ENCODE assay signal across 35 cellular contexts in genomic region chr2:23838970-23839369, GRCh38.
"Had no signal": no experiment of that assay in that cellular context is flagged by ENCODE, and none has a peak within 500 bp of the region (broad histone marks: within the 10 kb centered on the region; RNA-seq: fewer than 3 reads in every experiment).

No MANE protein-coding gene starts in this region.

- H3K27me3 Mint-ChIP-seq: activated B cell treated with CpG ODN at 0.5 μM for 24 hours; activated CD4-positive, alpha-beta memory T cell treated with anti-CD3 and anti-CD28 coated beads for 36 hours; activated CD4-positive, alpha-beta T cell treated with anti-CD3 and anti-CD28 coated beads, Interleukin-2, amount 10 ng/mL, durations not matched to agents 24 days and 14 days; activated CD8-positive, alpha-beta T cell treated with anti-CD3 and anti-CD28 coated beads for 36 hours; activated naive CD4-positive, alpha-beta T cell treated with anti-CD3 and anti-CD28 coated beads, Interleukin-2, amount 10 ng/mL, durations not matched to agents 7 days and 5 days; activated naive CD4-positive, alpha-beta T cell treated with anti-CD3 and anti-CD28 coated beads, Interleukin-2, amount 50 U/mL, for 24 hours; activated naive CD8-positive, alpha-beta T cell treated with anti-CD3 and anti-CD28 coated beads for 36 hours had no signal

- H3K9me3 ChIP-seq: adrenal gland, body of pancreas, breast epithelium had no signal

- FAIRE-seq: astrocyte, colon had no signal

- H3K4me1 ChIP-seq: adrenal gland, body of pancreas, breast epithelium had no signal

- H3K36me3 ChIP-seq: adrenal gland, brain microvascular endothelial cell, breast epithelium had no signal

- H3K27me3 ChIP-seq: adrenal gland, body of pancreas, brain microvascular endothelial cell, breast epithelium had no signal

- H3K4me1 Mint-ChIP-seq: activated B cell treated with CpG ODN at 0.5 μM for 24 hours; activated CD4-positive, alpha-beta T cell treated with anti-CD3 and anti-CD28 coated beads, Interleukin-2, amount 10 ng/mL, durations not matched to agents 24 days and 14 days; activated naive CD4-positive, alpha-beta T cell treated with anti-CD3 and anti-CD28 coated beads, Interleukin-2, amount 10 ng/mL, durations not matched to agents 7 days and 5 days had no signal

- H3K27ac Mint-ChIP-seq: activated B cell treated with CpG ODN at 0.5 μM for 24 hours; activated CD4-positive, alpha-beta memory T cell treated with anti-CD3 and anti-CD28 coated beads for 36 hours; activated CD4-positive, alpha-beta T cell treated with anti-CD3 and anti-CD28 coated beads, Interleukin-2, amount 10 ng/mL, durations not matched to agents 24 days and 14 days; activated CD8-positive, alpha-beta T cell treated with anti-CD3 and anti-CD28 coated beads for 36 hours; activated naive CD4-positive, alpha-beta T cell treated with anti-CD3 and anti-CD28 coated beads, Interleukin-2, amount 10 ng/mL, durations not matched to agents 7 days and 5 days; activated naive CD4-positive, alpha-beta T cell treated with anti-CD3 and anti-CD28 coated beads, Interleukin-2, amount 50 U/mL, for 24 hours; activated naive CD8-positive, alpha-beta T cell treated with anti-CD3 and anti-CD28 coated beads for 36 hours; activated T-cell treated with anti-CD3 and anti-CD28 coated beads, Interleukin-2, amount 50 U/mL, for 72 hours; activated T-helper 1 cell treated with anti-CD3 and anti-CD28 coated beads, Interleukin-12 subunit alpha, Interleukin-12 subunit beta, Interleukin-2, Interleukin-4 antibody, amounts not matched to agents 30 ng/mL and 10 ng/mL and 1 ng/mL, durations not matched to agents 14 hours and 24 hours and 36 hours; activated T-helper 2 cell treated with anti-CD3 and anti-CD28 coated beads, Interferon-gamma antibody, Interleukin-2, Interleukin-4, amounts not matched to agents 10 μg/mL and 5 μg/mL and 100 μg/mL, durations not matched to agents 14 hours and 24 hours and 36 hours; T-helper 1 cell treated with Interleukin-12 subunit alpha and Interleukin-12 subunit beta and Interleukin-4 antibody, amounts not matched to agents 30 μg/mL and 1 μg/mL, for 36 hours; T-helper 2 cell treated with Interferon-gamma antibody and Interleukin-4, amounts not matched to agents 5 μg/mL and 100 μg/mL, for 36 hours had no signal

- H3K9me3 Mint-ChIP-seq: activated CD4-positive, alpha-beta T cell treated with anti-CD3 and anti-CD28 coated beads, Interleukin-2, amount 10 ng/mL, durations not matched to agents 24 days and 14 days; activated CD8-positive, alpha-beta T cell treated with anti-CD3 and anti-CD28 coated beads for 36 hours; activated T-cell treated with anti-CD3 and anti-CD28 coated beads, Interleukin-2, amount 50 U/mL, for 72 hours; activated T-helper 1 cell treated with anti-CD3 and anti-CD28 coated beads, Interleukin-12 subunit alpha, Interleukin-12 subunit beta, Interleukin-2, Interleukin-4 antibody, amounts not matched to agents 30 ng/mL and 10 ng/mL and 1 ng/mL, durations not matched to agents 14 hours and 24 hours and 36 hours; activated T-helper 2 cell treated with anti-CD3 and anti-CD28 coated beads, Interferon-gamma antibody, Interleukin-2, Interleukin-4, amounts not matched to agents 10 μg/mL and 5 μg/mL and 100 μg/mL, durations not matched to agents 14 hours and 24 hours and 36 hours; T-helper 1 cell treated with Interleukin-12 subunit alpha and Interleukin-12 subunit beta and Interleukin-4 antibody, amounts not matched to agents 30 μg/mL and 1 μg/mL, for 36 hours had no signal

- ATAC-seq: activated CD8-positive, alpha-beta T cell treated with anti-CD3 and anti-CD28 coated beads for 36 hours; activated T-cell treated with anti-CD3 and anti-CD28 coated beads, Interleukin-2, amount 50 U/mL, for 4 hours; activated T-cell treated with anti-CD3 and anti-CD28 coated beads, Interleukin-2, amount 50 U/mL, for 72 hours; body of pancreas had no signal

- H3K27ac ChIP-seq: adrenal gland, body of pancreas, brain microvascular endothelial cell, breast epithelium, VCaP had no signal

- H3K4me3 ChIP-seq: adrenal gland, body of pancreas, breast epithelium had no signal

- DNase-seq: activated B cell treated with CpG ODN at 0.5 μM for 24 hours; activated CD4-positive, alpha-beta memory T cell treated with anti-CD3 and anti-CD28 coated beads for 36 hours; activated CD4-positive, alpha-beta T cell treated with anti-CD3 and anti-CD28 coated beads for 4 hours; activated CD4-positive, alpha-beta T cell treated with anti-CD3 and anti-CD28 coated beads, Interleukin-2, amount 10 ng/mL, durations not matched to agents 24 days and 14 days; activated CD4-positive, alpha-beta T cell treated with anti-CD3 and anti-CD28 coated beads, Interleukin-2, amount 50 U/mL, for 1 hour; activated CD4-positive, alpha-beta T cell treated with anti-CD3 and anti-CD28 coated beads, Interleukin-2, amount 50 U/mL, for 4 hours; activated CD4-positive, CD25-positive, alpha-beta regulatory T cell treated with anti-CD3 and anti-CD28 coated beads, Interleukin-2, amount 50 U/mL, for 72 hours; activated CD8-positive, alpha-beta memory T cell treated with anti-CD3 and anti-CD28 coated beads, Interleukin-2, amount 50 U/mL, for 4 hours; activated CD8-positive, alpha-beta T cell treated with anti-CD3 and anti-CD28 coated beads for 36 hours; activated effector memory CD4-positive, alpha-beta T cell treated with Interleukin-2 at 50 U/mL for 16 hours; activated gamma-delta T cell; activated naive CD4-positive, alpha-beta T cell treated with anti-CD3 and anti-CD28 coated beads, Interleukin-2, amount 10 ng/mL, durations not matched to agents 7 days and 5 days; activated naive CD4-positive, alpha-beta T cell treated with Interleukin-2 at 50 U/mL for 16 hours; activated naive CD8-positive, alpha-beta T cell treated with anti-CD3 and anti-CD28 coated beads for 36 hours; activated T-cell treated with anti-CD3 and anti-CD28 coated beads for 4 hours; activated T-cell treated with anti-CD3 and anti-CD28 coated beads, Interleukin-2, amount 50 U/mL, for 1 hour; activated T-cell treated with anti-CD3 and anti-CD28 coated beads, Interleukin-2, amount 50 U/mL, for 4 hours; activated T-cell treated with anti-CD3 and anti-CD28 coated beads, Interleukin-2, amount 50 U/mL, for 72 hours; adrenal gland; amniotic stem cell; aorta; body of pancreas; brain microvascular endothelial cell; central memory CD4-positive, alpha-beta T cell; T-helper 2 cell; T-helper 9 cell had no signal

- H3K4me3 Mint-ChIP-seq: activated B cell treated with CpG ODN at 0.5 μM for 24 hours; activated CD4-positive, alpha-beta memory T cell treated with anti-CD3 and anti-CD28 coated beads for 36 hours; activated CD4-positive, alpha-beta T cell treated with anti-CD3 and anti-CD28 coated beads, Interleukin-2, amount 10 ng/mL, durations not matched to agents 24 days and 14 days; activated CD8-positive, alpha-beta T cell treated with anti-CD3 and anti-CD28 coated beads for 36 hours; activated naive CD4-positive, alpha-beta T cell treated with anti-CD3 and anti-CD28 coated beads, Interleukin-2, amount 10 ng/mL, durations not matched to agents 7 days and 5 days; activated naive CD4-positive, alpha-beta T cell treated with anti-CD3 and anti-CD28 coated beads, Interleukin-2, amount 50 U/mL, for 24 hours; activated naive CD8-positive, alpha-beta T cell treated with anti-CD3 and anti-CD28 coated beads for 36 hours; activated T-cell treated with anti-CD3 and anti-CD28 coated beads, Interleukin-2, amount 50 U/mL, for 4 hours; activated T-cell treated with anti-CD3 and anti-CD28 coated beads, Interleukin-2, amount 50 U/mL, for 72 hours; activated T-helper 1 cell treated with anti-CD3 and anti-CD28 coated beads, Interleukin-12 subunit alpha, Interleukin-12 subunit beta, Interleukin-2, Interleukin-4 antibody, amounts not matched to agents 30 ng/mL and 10 ng/mL and 1 ng/mL, durations not matched to agents 14 hours and 24 hours and 36 hours; T-helper 1 cell treated with Interleukin-12 subunit alpha and Interleukin-12 subunit beta and Interleukin-4 antibody, amounts not matched to agents 30 μg/mL and 1 μg/mL, for 36 hours; T-helper 2 cell treated with Interferon-gamma antibody and Interleukin-4, amounts not matched to agents 5 μg/mL and 100 μg/mL, for 36 hours had no signal
